17 cellular contexts compared by ENCODE assay signal in the genomic region with DNA sequence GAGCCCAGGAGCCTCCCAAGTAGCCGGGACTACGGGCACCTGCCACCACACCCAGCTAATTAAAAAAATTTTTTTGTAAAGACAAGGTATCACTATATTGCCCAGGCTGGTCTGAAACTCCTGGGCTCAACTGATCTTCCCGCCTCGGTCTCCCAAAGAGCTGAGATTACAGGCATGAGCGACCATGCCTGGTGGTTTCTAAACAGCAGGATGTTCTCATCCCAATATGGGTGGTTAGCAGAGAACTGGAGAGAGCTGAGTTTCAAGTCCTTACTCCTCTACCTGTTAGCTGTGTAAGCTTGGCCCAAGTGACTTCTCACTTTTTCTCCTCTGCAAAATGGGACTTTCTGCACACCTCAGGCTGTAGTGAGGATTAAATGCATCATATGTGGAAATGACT. TPM values are rescaled to one million over a fixed set of nuclear protein-coding genes. Genes with fewer than 3 reads are reported as not detected.
DNase-seq lines count a peak whose midpoint lies in the region; ATAC-seq and TF ChIP-seq lines count a peak whose summit lies in the region.
"Had no signal": no experiment of that assay in that cellular context is flagged by ENCODE, and none has a peak within 500 bp of the region (broad histone marks: within the 10 kb centered on the region; RNA-seq: fewer than 3 reads in every experiment).

No MANE protein-coding gene starts in this region.

- H3K4me3 ChIP-seq in GM12865 (ENCODE audit: low read depth, low read length): no peak overlapping the region
- H3K4me3 ChIP-seq in hepatocyte: no peak overlapping the region
- H3K4me3 ChIP-seq: BLaER1 treated with 17β-estradiol and CSF1 and Interleukin-3, amounts not matched to agents 10 nM and 100 nM had no signal

- no peaks in the 10 kb centered on the region for H3K36me3 ChIP-seq in hepatocyte (replicated peaks; ENCODE audit: insufficient read depth, low read depth)

- no peaks in the 10 kb centered on the region for H4K20me1 ChIP-seq in hepatocyte (ENCODE audit: insufficient read depth, poor library complexity, severe bottlenecking)

- H3K27ac Mint-ChIP-seq in T-helper 17 cell: peak overlapping the region; percentile 61
- H3K27ac Mint-ChIP-seq: HFFc6 had no signal

- ATAC-seq in T-helper 17 cell (no peak), HG03095 (IDR thresholded peaks at IDR 0.05; ENCODE audit: unreplicated experiment) (no peak), HG03565 (IDR thresholded peaks at IDR 0.05; ENCODE audit: unreplicated experiment) (no peak)

- no peak overlapping the region for H2AFZ ChIP-seq in hepatocyte

- no peaks in the 10 kb centered on the region for H3K36me3 Mint-ChIP-seq in T-helper 17 cell (ENCODE audit: low read depth)

- no peaks in the 10 kb centered on the region for H3K79me2 ChIP-seq in hepatocyte

- 89% methylated on average over 5 of the region's 5 CpGs for WGBS in hepatocyte (ENCODE audit: low lambda C conversion rate, missing lambda C conversion rate)

- H3K9me3 ChIP-seq in T-helper 17 cell (ENCODE audit: control insufficient read depth, low read length, poor library complexity, severe bottlenecking) (no peaks in the 10 kb centered on the region), hepatocyte (ENCODE audit: low read depth) (no peaks in the 10 kb centered on the region)
- H3K9me3 ChIP-seq: BLaER1 treated with 17β-estradiol and CSF1 and Interleukin-3, amounts not matched to agents 10 nM and 100 nM had no signal

- TF ChIP-seq CTCF in GM12865 (IDR thresholded peaks at IDR 0.05; ENCODE audit: insufficient read depth, low read depth, low read length, missing control alignments) (no peak), hepatocyte (IDR thresholded peaks at IDR 0.05; ENCODE audit: poor library complexity) (no peak)

- no peaks in the 10 kb centered on the region for H3K9me2 ChIP-seq in hepatocyte (replicated peaks; ENCODE audit: insufficient read depth)

- no peak overlapping the region for H3K4me3 Mint-ChIP-seq in T-helper 17 cell
- H3K4me3 Mint-ChIP-seq: CD4-positive, CD25-positive, alpha-beta regulatory T cell; HFFc6 had no signal

- in situ Hi-C loops in ACHN (cut with HindIII; ENCODE audit: low pct_ligation_motif_present, low pct_unique_long_range_greater_than_20kb, low sequenced_read_pairs): no loop called here

- H3K27me3 Mint-ChIP-seq in T-helper 17 cell: no peaks in the 10 kb centered on the region
- H3K27me3 Mint-ChIP-seq: CD4-positive, CD25-positive, alpha-beta regulatory T cell had no signal

- H3K27ac ChIP-seq in hepatocyte: no peak overlapping the region

- H3K4me1 Mint-ChIP-seq in T-helper 17 cell: peaks cover 3% of the 10 kb centered on the region

- DNase-seq in ACHN (peak; percentile 49), GM12865 (ENCODE audit: low read depth) (peak; percentile 25), T-helper 17 cell (no peak), kidney tubule cell (ENCODE audit: low spot score) (peak; percentile 60), hepatocyte (ENCODE audit: low spot score) (no peak), HPDE6-E6E7 (ENCODE audit: extremely low spot score) (no peak)
- DNase-seq: AML-193; Calu3; CD4-positive, CD25-positive, alpha-beta regulatory T cell; DMS 273 treated with DMSO at 0.1 percent for 48 hours; HCEC 1CT; HFFc6; IMR-90; KBM-7 had no signal

- no peak overlapping the region for H3K4me2 ChIP-seq in hepatocyte

- H3K4me1 ChIP-seq in hepatocyte (ENCODE audit: insufficient read depth): no peaks in the 10 kb centered on the region

- H3K27me3 ChIP-seq in hepatocyte: no peaks in the 10 kb centered on the region
- H3K27me3 ChIP-seq: BLaER1 treated with 17β-estradiol and CSF1 and Interleukin-3, amounts not matched to agents 10 nM and 100 nM had no signal

RNA-seq across cellular contexts. Expression of a gene that starts 8.0 kb away (rescaled TPM):
- total RNA-seq in T-helper 17 cell: 10 to 100 TPM in 1 of 2 donors, 1 to 10 TPM in 1; 6.9 to 35.0 TPM
- total RNA-seq in hepatocyte: 23.6 and 27.5 TPM in 2 replicates
- polyA plus RNA-seq in hepatocyte: 51.8 and 55.7 TPM in 2 replicates

RNA-seq across cellular contexts. Expression of a gene that starts 12.8 kb away (rescaled TPM):
- total RNA-seq in T-helper 17 cell: 10 to 100 TPM; 12.0 to 13.0 TPM
- total RNA-seq in hepatocyte: 7.4 and 13.7 TPM in 2 replicates
- polyA plus RNA-seq in hepatocyte: 21.2 and 22.4 TPM in 2 replicates

RNA-seq across cellular contexts. Expression of a gene that starts 13.3 kb away (rescaled TPM):
- total RNA-seq in T-helper 17 cell (10 to 100 TPM; 13.2 to 14.7 TPM), hepatocyte (28.1 and 30.3 TPM in 2 replicates)
- 30.3 and 39.6 TPM in 2 replicates for polyA plus RNA-seq in hepatocyte

RNA-seq across cellular contexts. Expression of a gene that starts 20.4 kb away (rescaled TPM):
- 10 to 100 TPM; 37.1 to 41.4 TPM for total RNA-seq in T-helper 17 cell
- total RNA-seq in hepatocyte: 5.3 and 6.0 TPM in 2 replicates
- polyA plus RNA-seq in hepatocyte: 9.6 and 13.2 TPM in 2 replicates

RNA-seq across cellular contexts. Expression of a gene that starts 30.6 kb away (rescaled TPM):
- total RNA-seq in T-helper 17 cell: 100 to 1,000 TPM; 408 to 431 TPM
- total RNA-seq in hepatocyte: 15.7 and 17.1 TPM in 2 replicates
- polyA plus RNA-seq in hepatocyte: 122 and 152 TPM in 2 replicates

Comparison
In these comparisons a context has a peak if more than half of its experiments do, and no peak if none do; other contexts are left out.
1. DNase-seq: peak in ACHN (single experiment), GM12865 (single experiment) and kidney tubule cell (single experiment); none in T-helper 17 cell (0 of 3), hepatocyte (single experiment) and HPDE6-E6E7 (single experiment).